In the genomic region with DNA sequence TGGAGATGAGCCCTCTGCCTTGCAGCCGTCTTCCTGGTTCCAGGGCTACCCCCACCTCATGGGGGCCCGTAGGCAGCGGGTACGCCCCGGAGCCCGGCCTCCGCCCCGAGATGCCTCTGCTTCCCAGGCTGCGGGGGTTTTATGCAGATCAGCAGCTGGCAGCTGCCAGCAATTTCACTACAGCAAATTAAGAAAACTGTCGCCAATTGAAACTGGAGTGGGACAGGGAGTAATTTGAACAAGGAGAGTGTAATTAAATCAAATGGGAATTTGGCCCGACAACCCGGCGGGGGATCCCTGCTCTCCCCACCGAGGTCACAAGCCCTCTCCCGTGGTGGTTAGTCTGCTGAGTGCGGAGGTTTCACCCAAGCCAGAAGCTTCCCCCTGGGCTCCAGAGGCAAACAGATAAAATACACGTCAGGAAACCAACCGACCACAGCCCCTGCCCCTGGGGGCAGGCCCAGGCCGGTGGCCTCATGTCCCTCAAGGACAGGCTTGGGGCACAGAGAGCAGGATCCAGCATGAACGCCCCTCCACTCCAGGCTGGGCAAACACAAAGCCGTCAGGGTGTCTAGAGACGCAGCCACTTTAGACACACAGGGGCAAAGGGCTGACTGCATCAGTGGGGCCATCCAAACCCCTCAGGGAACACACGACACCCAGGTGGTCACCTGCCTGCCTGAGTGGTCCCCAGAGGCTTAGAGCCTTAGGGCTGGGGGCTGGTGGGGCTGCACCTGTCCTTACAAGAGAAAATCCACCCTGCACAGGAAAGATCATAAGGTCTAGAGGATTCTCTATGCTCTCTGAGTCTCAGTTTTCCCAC, we compare ENCODE assay signal across 1 cellular context.
A peak's percentile ranks its signal among the peaks of the same experiment; 100 is the strongest.
TF ChIP-seq lines count a peak whose summit lies in the region.

No MANE protein-coding gene starts in this region.

TF ChIP-seq in HepG2, 621 proteins besides CTCF, POLR2A, EP300 and RAD21 (continued from another document and continues in another):
- TF ChIP-seq ZNF646 (CRISPR knock-in tag; IDR thresholded peaks at IDR 0.05) (no peak), SP4 (CRISPR knock-in tag; IDR thresholded peaks at IDR 0.05) (no peak), ATF7 (IDR thresholded peaks at IDR 0.05) (no peak), ATF7 (CRISPR knock-in tag; IDR thresholded peaks at IDR 0.05) (no peak), ZNF687 (CRISPR knock-in tag; IDR thresholded peaks at IDR 0.05) (peak; percentile 91), CREBL2 (CRISPR knock-in tag; IDR thresholded peaks at IDR 0.05; ENCODE audit: borderline replicate concordance) (no peak), CHD2 (IDR thresholded peaks at IDR 0.05; ENCODE audit: low read depth, low read length) (no peak), SNAPC2 (CRISPR knock-in tag; IDR thresholded peaks at IDR 0.05) (no peak), ZNF775 (CRISPR knock-in tag; IDR thresholded peaks at IDR 0.05; ENCODE audit: borderline replicate concordance) (no peak), NRL (CRISPR knock-in tag; IDR thresholded peaks at IDR 0.05; ENCODE audit: borderline replicate concordance) (no peak), KDM3A (CRISPR knock-in tag; IDR thresholded peaks at IDR 0.05; ENCODE audit: low read depth) (no peak), LRRFIP1 (CRISPR knock-in tag; conservative IDR thresholded peaks at IDR 0.05) (no peak), TOPORS (CRISPR knock-in tag; IDR thresholded peaks at IDR 0.05) (no peak), ZNF263 (CRISPR knock-in tag; IDR thresholded peaks at IDR 0.05) (no peak; the same call in 1 of the 2 replicates), SRF (IDR thresholded peaks at IDR 0.05; ENCODE audit: low read depth, low read length) (no peak), ZBTB3 (CRISPR knock-in tag; IDR thresholded peaks at IDR 0.05; ENCODE audit: borderline replicate concordance, low read depth) (no peak), ZNF331 (CRISPR knock-in tag; IDR thresholded peaks at IDR 0.05) (peak; percentile 83), GABPB1 (CRISPR knock-in tag; IDR thresholded peaks at IDR 0.05) (peak; percentile 33), ZNF710 (CRISPR knock-in tag; IDR thresholded peaks at IDR 0.05; ENCODE audit: borderline replicate concordance) (0 out of 2 replicates have a peak, but pooled peaks have one; percentile 19), SPEN (CRISPR knock-in tag; IDR thresholded peaks at IDR 0.05; ENCODE audit: low read depth) (no peak; the same call in none of the 2 replicates), ZBTB42 (CRISPR knock-in tag; IDR thresholded peaks at IDR 0.05) (no peak), NR2F1 (CRISPR knock-in tag; IDR thresholded peaks at IDR 0.05) (peak in 1 of 2 experiments; percentile 71; a peak in 1 of 4 replicates), ZNF678 (CRISPR knock-in tag; IDR thresholded peaks at IDR 0.05) (no peak; the same call in 1 of the 2 replicates), RFX5 (IDR thresholded peaks at IDR 0.05; ENCODE audit: low read depth, low read length) (no peak), ZNF660 (CRISPR knock-in tag; IDR thresholded peaks at IDR 0.05; ENCODE audit: borderline replicate concordance, low read depth) (no peak), TCF7 (IDR thresholded peaks at IDR 0.05; ENCODE audit: low read depth) (0 out of 2 replicates have a peak, but pooled peaks have one; percentile 11), GLMP (CRISPR knock-in tag; IDR thresholded peaks at IDR 0.05; ENCODE audit: borderline replicate concordance) (no peak), TBX2 (CRISPR knock-in tag; IDR thresholded peaks at IDR 0.05; ENCODE audit: borderline replicate concordance) (peak; percentile 62), ZNF615 (CRISPR knock-in tag; IDR thresholded peaks at IDR 0.05; ENCODE audit: borderline replicate concordance) (no peak), ZNF761 (CRISPR knock-in tag; conservative IDR thresholded peaks at IDR 0.05) (no peak)
- TF ChIP-seq, protein P1, sequence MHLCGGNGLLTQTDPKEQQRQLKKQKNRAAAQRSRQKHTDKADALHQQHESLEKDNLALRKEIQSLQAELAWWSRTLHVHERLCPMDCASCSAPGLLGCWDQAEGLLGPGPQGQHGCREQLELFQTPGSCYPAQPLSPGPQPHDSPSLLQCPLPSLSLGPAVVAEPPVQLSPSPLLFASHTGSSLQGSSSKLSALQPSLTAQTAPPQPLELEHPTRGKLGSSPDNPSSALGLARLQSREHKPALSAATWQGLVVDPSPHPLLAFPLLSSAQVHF (CRISPR knock-in tag; IDR thresholded peaks at IDR 0.05): no peak
- TF ChIP-seq, protein P2, sequence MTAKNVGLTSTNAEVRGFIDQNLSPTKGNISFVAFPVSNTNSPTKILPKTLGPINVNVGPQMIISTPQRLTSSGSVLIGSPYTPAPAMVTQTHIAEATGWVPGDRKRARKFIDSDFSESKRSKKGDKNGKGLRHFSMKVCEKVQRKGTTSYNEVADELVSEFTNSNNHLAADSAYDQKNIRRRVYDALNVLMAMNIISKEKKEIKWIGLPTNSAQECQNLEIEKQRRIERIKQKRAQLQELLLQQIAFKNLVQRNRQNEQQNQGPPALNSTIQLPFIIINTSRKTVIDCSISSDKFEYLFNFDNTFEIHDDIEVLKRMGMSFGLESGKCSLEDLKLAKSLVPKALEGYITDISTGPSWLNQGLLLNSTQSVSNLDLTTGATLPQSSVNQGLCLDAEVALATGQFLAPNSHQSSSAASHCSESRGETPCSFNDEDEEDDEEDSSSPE (CRISPR knock-in tag; IDR thresholded peaks at IDR 0.05): no peak
- TF ChIP-seq, protein P3, sequence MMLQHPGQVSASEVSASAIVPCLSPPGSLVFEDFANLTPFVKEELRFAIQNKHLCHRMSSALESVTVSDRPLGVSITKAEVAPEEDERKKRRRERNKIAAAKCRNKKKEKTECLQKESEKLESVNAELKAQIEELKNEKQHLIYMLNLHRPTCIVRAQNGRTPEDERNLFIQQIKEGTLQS (CRISPR knock-in tag; IDR thresholded peaks at IDR 0.05): 0 out of 2 replicates have a peak, but pooled peaks have one; percentile 14
- TF ChIP-seq, protein P4, sequence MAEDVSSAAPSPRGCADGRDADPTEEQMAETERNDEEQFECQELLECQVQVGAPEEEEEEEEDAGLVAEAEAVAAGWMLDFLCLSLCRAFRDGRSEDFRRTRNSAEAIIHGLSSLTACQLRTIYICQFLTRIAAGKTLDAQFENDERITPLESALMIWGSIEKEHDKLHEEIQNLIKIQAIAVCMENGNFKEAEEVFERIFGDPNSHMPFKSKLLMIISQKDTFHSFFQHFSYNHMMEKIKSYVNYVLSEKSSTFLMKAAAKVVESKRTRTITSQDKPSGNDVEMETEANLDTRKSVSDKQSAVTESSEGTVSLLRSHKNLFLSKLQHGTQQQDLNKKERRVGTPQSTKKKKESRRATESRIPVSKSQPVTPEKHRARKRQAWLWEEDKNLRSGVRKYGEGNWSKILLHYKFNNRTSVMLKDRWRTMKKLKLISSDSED (CRISPR knock-in tag; IDR thresholded peaks at IDR 0.05): no peak
